In the genomic region with DNA sequence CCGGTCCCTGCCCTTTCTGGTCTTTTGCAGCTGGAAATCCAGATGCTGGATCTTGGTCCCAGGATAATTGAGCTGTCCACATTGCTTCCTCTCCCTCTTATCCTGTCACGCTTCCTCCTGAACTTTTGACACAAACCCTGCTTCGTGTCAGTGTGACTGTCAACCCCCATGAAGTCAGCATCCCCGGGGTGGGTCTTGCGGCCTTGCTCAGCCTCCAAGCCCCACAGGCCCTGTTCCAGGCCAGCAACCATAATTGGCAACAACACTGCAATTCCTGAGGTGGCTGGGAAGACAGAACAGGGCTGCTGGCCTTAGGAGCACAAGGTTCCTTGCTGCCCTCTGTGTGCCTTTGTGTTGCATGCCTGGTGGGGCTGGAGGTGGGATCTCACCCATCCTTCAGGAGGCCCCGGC, we compare ENCODE assay signal across 17 cellular contexts.
A peak's percentile ranks its signal among the peaks of the same experiment; 100 is the strongest.
DNase-seq lines count a peak whose midpoint lies in the region; ATAC-seq, FAIRE-seq and TF ChIP-seq lines count a peak whose summit lies in the region.
"Had no signal": no experiment of that assay in that cellular context is flagged by ENCODE, and none has a peak within 500 bp of the region (broad histone marks: within the 10 kb centered on the region; RNA-seq: fewer than 3 reads in every experiment).

No MANE protein-coding gene starts in this region.

- TF ChIP-seq EP300 in HepG2 (IDR thresholded peaks at IDR 0.05; ENCODE audit: low read depth in 2 of 2, low read length in 2 of 2) (no peak), HepG2 (CRISPR knock-in tag; IDR thresholded peaks at IDR 0.05; ENCODE audit: borderline replicate concordance) (no peak)

- POLR2A ChIA-PET in HepG2 (lab: Yijun Ruan, JAX): no interaction called here

- H3K27ac ChIP-seq in liver (ENCODE audit: low read depth in 1 of 2, low read length in 2 of 2) (peak overlapping the region; percentile 6 to 37), HepG2 (ENCODE audit: extremely low read length, insufficient read depth, low read length) (no peak overlapping the region), right cardiac atrium (ENCODE audit: low read length) (no peak overlapping the region)

- intact Hi-C loops in HepG2 (cut with micrococcal nuclease; ENCODE audit: unreplicated experiment): no loop called here
- intact Hi-C loops in right cardiac atrium (cut with DNase I): no loop called here

- H3K27me3 ChIP-seq in liver (ENCODE audit: control insufficient read depth in 4 of 4, insufficient read depth in 4 of 4, low read length in 3 of 4): no peaks in the 10 kb centered on the region
- no peaks in the 10 kb centered on the region for H3K27me3 ChIP-seq in HepG2 (ENCODE audit: control insufficient read depth in 1 of 2, insufficient read depth in 2 of 2, low read length in 2 of 2)
- H3K27me3 ChIP-seq in right cardiac atrium (ENCODE audit: control insufficient read depth, insufficient read depth): no peaks in the 10 kb centered on the region

- ATAC-seq in HepG2 (no peak), right cardiac atrium (peak; percentile 42 to 49), GM19351 (IDR thresholded peaks at IDR 0.05; ENCODE audit: unreplicated experiment) (no peak), HG03378 (IDR thresholded peaks at IDR 0.05; ENCODE audit: unreplicated experiment) (no peak), HG03469 (IDR thresholded peaks at IDR 0.05; ENCODE audit: unreplicated experiment) (no peak), HG03565 (IDR thresholded peaks at IDR 0.05; ENCODE audit: unreplicated experiment) (no peak)
- ATAC-seq: CD8-positive, alpha-beta T cell had no signal

- H2AFZ ChIP-seq in HepG2 (ENCODE audit: low read length): no peak overlapping the region

- CTCF ChIA-PET in HepG2 (lab: Yijun Ruan, JAX; ENCODE audit: low intra/inter-chr PET ratio, low total read pairs): no interaction called here

- no peaks in the 10 kb centered on the region for H3K79me2 ChIP-seq in HepG2 (ENCODE audit: insufficient read depth, low read length)

- no peaks in the 10 kb centered on the region for H3K36me3 ChIP-seq in liver (ENCODE audit: control insufficient read depth in 4 of 4, insufficient read depth in 3 of 4, low read depth in 1 of 4, low read length in 3 of 4)
- H3K36me3 ChIP-seq in HepG2 (replicated peaks in 1 of 2; ENCODE audit: control insufficient read depth in 1 of 2, insufficient read depth in 2 of 2, low read length in 2 of 2): no peaks in the 10 kb centered on the region
- H3K36me3 ChIP-seq: HAP-1 had no signal

- H3K9me3 ChIP-seq in liver (ENCODE audit: control insufficient read depth in 4 of 4, low read length in 3 of 4) (no peaks in the 10 kb centered on the region), HepG2 (ENCODE audit: low read length) (no peaks in the 10 kb centered on the region), right cardiac atrium (ENCODE audit: control insufficient read depth, low read length) (no peaks in the 10 kb centered on the region)
- H3K9me3 ChIP-seq: HAP-1 had no signal

- in situ Hi-C loops in HepG2 (cut with HindIII; ENCODE audit: extremely low pct_ligation_motif_present, low pct_unique_long_range_greater_than_20kb): no loop called here

- H4K20me1 ChIP-seq in HepG2 (ENCODE audit: insufficient read depth, low read length): no peaks in the 10 kb centered on the region

- no peak for FAIRE-seq in HepG2 (lab: Jason Lieb, UNC)
- FAIRE-seq: HTR-8/SVneo had no signal

- H3K9ac ChIP-seq in liver (ENCODE audit: low read depth in 1 of 2, low read length in 2 of 2) (no peak overlapping the region), HepG2 (ENCODE audit: insufficient read depth, low read depth, low read length) (no peak overlapping the region)

- TF ChIP-seq CTCF in liver (IDR thresholded peaks at IDR 0.05; ENCODE audit: low read depth, low read length, missing input control) (no peak), HepG2 (CRISPR knock-in tag; IDR thresholded peaks at IDR 0.05) (no peak)

- no peak overlapping the region for H3K4me2 ChIP-seq in HepG2 (ENCODE audit: low read depth, low read length)

- peaks cover 0 to 4% (median 0%) of the 10 kb centered on the region in 4 donors for H3K4me1 ChIP-seq in liver (ENCODE audit: control insufficient read depth in 4 of 4, insufficient read depth in 4 of 4, low read length in 3 of 4)
- H3K4me1 ChIP-seq in HepG2 (ENCODE audit: insufficient read depth, low read length): no peaks in the 10 kb centered on the region
- peaks cover 6% of the 10 kb centered on the region for H3K4me1 ChIP-seq in right cardiac atrium (ENCODE audit: control insufficient read depth, insufficient read depth, low read length)
- H3K4me1 ChIP-seq: HAP-1 had no signal

- DNase-seq in HepG2 (ENCODE audit: low spot score) (no peak), ecto neural progenitor cell (ENCODE audit: low spot score) (peak; percentile 44), right cardiac atrium (peak; percentile 32 to 77 (median 74))
- DNase-seq: CD8-positive, alpha-beta T cell; DND-41; KBM-7; NCI-H146; NCI-H2081 treated with DMSO at 0.1 percent for 48 hours; NCI-H226; NCI-H526 had no signal

- WGBS in liver: 77% methylated on average over 6 of the region's 6 CpGs
- 22% methylated on average over 6 of the region's 6 CpGs for WGBS in HepG2 (ENCODE audit: low lambda C conversion rate)
- 31% methylated on average over 6 of the region's 6 CpGs for WGBS in right cardiac atrium

- no TSS peak for BruUV-seq in HepG2 (replicated peaks; lab: Mats Ljungman, UMichigan)

- TF ChIP-seq POLR2A in HepG2 (IDR thresholded peaks at IDR 0.05; ENCODE audit: insufficient read depth in 1 of 2, low read depth in 2 of 2, low read length in 2 of 2): no peak

- H3K4me3 ChIP-seq in liver (ENCODE audit: low read depth in 1 of 3, low read length in 3 of 3): no peak overlapping the region
- H3K4me3 ChIP-seq in HepG2 (replicated peaks in 1 of 3; ENCODE audit: insufficient read depth in 1 of 3, low read depth in 2 of 3, low read length in 3 of 3): no peak overlapping the region
- H3K4me3 ChIP-seq in right cardiac atrium (ENCODE audit: low read length): no peak overlapping the region
- H3K4me3 ChIP-seq: HAP-1 had no signal

- peak in 1 of 2 donors; percentile 26 for TF ChIP-seq RAD21 in liver (IDR thresholded peaks at IDR 0.05)
- no peak for TF ChIP-seq RAD21 in HepG2 (CRISPR knock-in tag; IDR thresholded peaks at IDR 0.05)

TF ChIP-seq in liver, 16 proteins besides CTCF, POLR2A, EP300 and RAD21:
- TF ChIP-seq SP1 (IDR thresholded peaks at IDR 0.05): peak; percentile 40
- TF ChIP-seq RXRA (IDR thresholded peaks at IDR 0.05): peak; percentile 66 to 76
- no peak for TF ChIP-seq HNF4G (IDR thresholded peaks at IDR 0.05)
- no peak for TF ChIP-seq YY1 (IDR thresholded peaks at IDR 0.05)
- TF ChIP-seq NR2F2 (IDR thresholded peaks at IDR 0.05): peak; percentile 85

TF ChIP-seq in HepG2, 621 proteins besides CTCF, POLR2A, EP300 and RAD21:
- TF ChIP-seq ZNF124 (CRISPR knock-in tag; IDR thresholded peaks at IDR 0.05) (no peak), ZNF235 (CRISPR knock-in tag; IDR thresholded peaks at IDR 0.05; ENCODE audit: borderline replicate concordance) (no peak), KDM2A (CRISPR knock-in tag; IDR thresholded peaks at IDR 0.05; ENCODE audit: borderline replicate concordance, low read depth) (no peak), ZNF598 (CRISPR knock-in tag; IDR thresholded peaks at IDR 0.05; ENCODE audit: borderline replicate concordance) (no peak), JUND (CRISPR knock-in tag; IDR thresholded peaks at IDR 0.05) (no peak), ZNF546 (CRISPR knock-in tag; conservative IDR thresholded peaks at IDR 0.05) (no peak), ZNF776 (CRISPR knock-in tag; IDR thresholded peaks at IDR 0.05) (no peak), HOXA7 (CRISPR knock-in tag; IDR thresholded peaks at IDR 0.05) (no peak), FOSL1 (CRISPR knock-in tag; IDR thresholded peaks at IDR 0.05; ENCODE audit: borderline replicate concordance) (no peak)
- TF ChIP-seq, protein P1, sequence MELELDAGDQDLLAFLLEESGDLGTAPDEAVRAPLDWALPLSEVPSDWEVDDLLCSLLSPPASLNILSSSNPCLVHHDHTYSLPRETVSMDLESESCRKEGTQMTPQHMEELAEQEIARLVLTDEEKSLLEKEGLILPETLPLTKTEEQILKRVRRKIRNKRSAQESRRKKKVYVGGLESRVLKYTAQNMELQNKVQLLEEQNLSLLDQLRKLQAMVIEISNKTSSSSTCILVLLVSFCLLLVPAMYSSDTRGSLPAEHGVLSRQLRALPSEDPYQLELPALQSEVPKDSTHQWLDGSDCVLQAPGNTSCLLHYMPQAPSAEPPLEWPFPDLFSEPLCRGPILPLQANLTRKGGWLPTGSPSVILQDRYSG (CRISPR knock-in tag; IDR thresholded peaks at IDR 0.05): no peak

Comparison
In these comparisons a context has a peak if more than half of its experiments do, and no peak if none do; other contexts are left out.
1. H3K27ac ChIP-seq: peak in liver (2 of 2); none in HepG2 (single experiment) and right cardiac atrium (single experiment).
2. ATAC-seq: peak in right cardiac atrium (2 of 2); none in HepG2 (single experiment), GM19351 (single experiment), HG03378 (single experiment), HG03469 (single experiment) and HG03565 (single experiment).